In the genomic region with DNA sequence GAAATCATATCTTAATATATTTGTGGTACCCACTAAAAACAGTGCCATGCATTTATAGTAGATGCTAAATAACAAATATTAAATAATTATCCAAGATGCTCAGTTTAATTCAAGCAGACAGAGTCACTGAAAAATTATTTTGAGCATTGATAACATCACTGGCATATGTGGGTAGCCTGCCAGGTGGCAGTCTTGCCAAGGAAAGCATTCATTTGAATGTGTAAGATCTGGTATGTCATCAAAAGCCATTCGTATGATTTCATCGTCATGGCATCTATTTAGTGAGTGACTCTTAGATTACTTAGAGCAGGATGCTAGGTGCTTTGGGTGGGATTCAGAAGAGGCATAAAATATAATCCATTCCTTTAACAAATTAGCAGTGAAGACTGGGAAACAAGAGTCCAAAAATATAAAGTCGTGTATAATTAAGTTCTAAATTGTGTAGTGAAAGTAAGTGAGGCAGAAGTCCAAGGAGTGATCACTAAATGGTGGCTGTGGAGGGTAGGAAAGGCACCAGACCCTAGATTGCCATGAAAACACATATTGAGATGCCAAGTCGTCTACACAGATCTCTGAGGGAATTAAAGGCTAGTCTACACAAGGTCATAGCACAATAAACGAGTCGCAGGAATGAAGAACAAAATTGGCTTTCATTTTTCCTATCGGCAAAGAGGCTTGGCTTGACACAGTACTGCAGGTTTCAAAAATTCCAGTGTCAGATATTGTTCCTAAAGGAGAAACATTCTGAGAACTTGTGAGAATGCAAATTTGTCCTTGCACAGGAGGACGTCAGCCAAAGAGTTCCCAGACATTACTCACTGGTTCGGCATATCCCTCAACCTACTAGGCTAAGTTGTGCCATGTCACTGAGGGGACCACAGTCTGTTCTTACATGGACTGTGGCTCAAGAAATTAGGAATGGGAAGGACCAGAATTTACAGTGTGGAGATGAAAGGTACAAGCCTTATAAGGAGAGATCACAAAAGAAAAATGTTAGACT, we compare ENCODE assay signal across 14 cellular contexts.
DNase-seq lines count a peak whose midpoint lies in the region; ATAC-seq, FAIRE-seq and TF ChIP-seq lines count a peak whose summit lies in the region.
"Had no signal": no experiment of that assay in that cellular context is flagged by ENCODE, and none has a peak within 500 bp of the region (broad histone marks: within the 10 kb centered on the region; RNA-seq: fewer than 3 reads in every experiment).

No MANE protein-coding gene starts in this region.

- H3K4me3 ChIP-seq in AG09309 (ENCODE audit: control insufficient read depth, low read depth, low read length) (no peak overlapping the region), astrocyte of the spinal cord (ENCODE audit: low read depth, low read length) (no peak overlapping the region), kidney epithelial cell (ENCODE audit: low read depth, low read length) (no peak overlapping the region)
- H3K4me3 ChIP-seq: Peyer's patch had no signal

- no peaks in the 10 kb centered on the region for H3K27me3 ChIP-seq in kidney epithelial cell (ENCODE audit: control insufficient read depth, insufficient read depth, low read length)
- H3K27me3 ChIP-seq: Peyer's patch had no signal

- DNase-seq in AG09309 (ENCODE audit: low read depth) (peak; percentile 29), HTR-8/SVneo (ENCODE audit: insufficient read length, low spot score) (peak; percentile 65), astrocyte of the spinal cord (ENCODE audit: low read depth, low spot score) (peak; percentile 67), kidney epithelial cell (ENCODE audit: low read depth) (peak; percentile 58), DMS153 treated with DMSO at 0.1 percent for 48 hours (lab: John Stamatoyannopoulos, UW; ENCODE audit: unreplicated experiment) (no peak), NCI-H510A (lab: John Stamatoyannopoulos, UW) (no peak), mucosa of gallbladder (ENCODE audit: low spot score) (no peak)
- DNase-seq: activated CD4-positive, CD25-positive, alpha-beta regulatory T cell treated with anti-CD3 and anti-CD28 coated beads, Interleukin-2, amount 50 U/mL, for 72 hours; activated effector memory CD4-positive, alpha-beta T cell treated with Interleukin-2 at 50 U/mL for 16 hours; Caco-2; immature natural killer cell; MM.1S; Peyer's patch had no signal

- in situ Hi-C loops in astrocyte of the spinal cord (cut with HindIII; ENCODE audit: low sequenced_read_pairs), result no loop called here

- H3K36me3 ChIP-seq in kidney epithelial cell (ENCODE audit: control insufficient read depth, insufficient read depth, low read length), result no peaks in the 10 kb centered on the region
- H3K36me3 ChIP-seq: Peyer's patch had no signal

- TF ChIP-seq CTCF in AG09309 (IDR thresholded peaks at IDR 0.05; ENCODE audit: control insufficient read depth, insufficient read depth, low read depth, low read length, missing control alignments) (peak; percentile 17), astrocyte of the spinal cord (IDR thresholded peaks at IDR 0.05; ENCODE audit: low read depth, low read length) (no peak), kidney epithelial cell (IDR thresholded peaks at IDR 0.05; ENCODE audit: insufficient read depth, low read length, poor library complexity, severe bottlenecking) (peak; percentile 27)

- no peak for ATAC-seq in GM18858 (IDR thresholded peaks at IDR 0.05; ENCODE audit: unreplicated experiment)

- no peak for FAIRE-seq in HTR-8/SVneo (lab: Jason Lieb, UNC)

Comparison
In these comparisons a context has a peak if more than half of its experiments do, and no peak if none do; other contexts are left out.
1. DNase-seq: peak in AG09309 (single experiment), HTR-8/SVneo (single experiment), astrocyte of the spinal cord (single experiment) and kidney epithelial cell (single experiment); none in DMS153 treated with DMSO at 0.1 percent for 48 hours (single experiment), NCI-H510A (single experiment) and mucosa of gallbladder (single experiment).